8 cellular contexts compared by ENCODE assay signal in genomic region chr12:92445253-92446081, GRCh38.
A peak's percentile ranks its signal among the peaks of the same experiment; 100 is the strongest.
DNase-seq lines count a peak whose midpoint lies in the region; ATAC-seq and TF ChIP-seq lines count a peak whose summit lies in the region.

No MANE protein-coding gene starts in this region.

- H3K4me1 ChIP-seq in right cardiac atrium (ENCODE audit: control insufficient read depth, insufficient read depth, low read length), result peaks cover 3% of the 10 kb centered on the region

- no peak overlapping the region for H3K27ac Mint-ChIP-seq in activated naive CD4-positive, alpha-beta T cell treated with anti-CD3 and anti-CD28 coated beads, Interleukin-2, amount 10 ng/mL, durations not matched to agents 7 days and 5 days

- peaks cover 5% of the 10 kb centered on the region for H3K9me3 Mint-ChIP-seq in activated naive CD4-positive, alpha-beta T cell treated with anti-CD3 and anti-CD28 coated beads, Interleukin-2, amount 10 ng/mL, durations not matched to agents 7 days and 5 days

- no peaks in the 10 kb centered on the region for H3K27me3 ChIP-seq in right cardiac atrium (ENCODE audit: control insufficient read depth, insufficient read depth)

- CTCF ChIA-PET in activated naive CD4-positive, alpha-beta T cell treated with anti-CD3 and anti-CD28 coated beads, Interleukin-2, amount 10 ng/mL, durations not matched to agents 7 days and 5 days (lab: Charles Lee), result no interaction called here

- 44% methylated on average over 10 of the region's 10 CpGs for WGBS in right cardiac atrium

- no peak overlapping the region for H3K4me3 ChIP-seq in Jurkat, Clone E6-1 (ENCODE audit: low read length)
- no peak overlapping the region for H3K4me3 ChIP-seq in right cardiac atrium (ENCODE audit: low read length)

- no peaks in the 10 kb centered on the region for H3K27me3 Mint-ChIP-seq in activated naive CD4-positive, alpha-beta T cell treated with anti-CD3 and anti-CD28 coated beads, Interleukin-2, amount 10 ng/mL, durations not matched to agents 7 days and 5 days

- TF ChIP-seq CTCF in GM10266 (IDR thresholded peaks at IDR 0.05; ENCODE audit: control insufficient read depth, insufficient read depth, low read depth, missing control alignments), result no peak

- peaks cover 12% of the 10 kb centered on the region for H3K4me1 Mint-ChIP-seq in activated naive CD4-positive, alpha-beta T cell treated with anti-CD3 and anti-CD28 coated beads, Interleukin-2, amount 10 ng/mL, durations not matched to agents 7 days and 5 days

- peaks cover 3% of the 10 kb centered on the region for H3K36me3 Mint-ChIP-seq in activated naive CD4-positive, alpha-beta T cell treated with anti-CD3 and anti-CD28 coated beads, Interleukin-2, amount 10 ng/mL, durations not matched to agents 7 days and 5 days

- ATAC-seq in GM21423 (IDR thresholded peaks at IDR 0.05; ENCODE audit: unreplicated experiment) (peak; percentile 81), right cardiac atrium (peak; percentile 56 to 57)

- intact Hi-C loops in right cardiac atrium (cut with DNase I), result loop anchor here in 1 of 4 donors (2.0 kb wide), 1 partner anchor 17 kb away; no protein-coding TSS in a partner anchor

- H3K27ac ChIP-seq in right cardiac atrium (ENCODE audit: low read length), result peak overlapping the region; percentile 72

- H3K4me3 Mint-ChIP-seq in activated naive CD4-positive, alpha-beta T cell treated with anti-CD3 and anti-CD28 coated beads, Interleukin-2, amount 10 ng/mL, durations not matched to agents 7 days and 5 days, result no peak overlapping the region

- H3K9me3 ChIP-seq in right cardiac atrium (ENCODE audit: control insufficient read depth, low read length), result no peaks in the 10 kb centered on the region

- DNase-seq in GM10266 (ENCODE audit: extremely low spot score), result peak; percentile 32
- peak; percentile 43 for DNase-seq in Jurkat, Clone E6-1 (ENCODE audit: low read depth, low spot score)
- DNase-seq in right cardiac atrium, result peak in 1 of 3 donors; percentile 39
- DNase-seq in NCI-H1417 treated with DMSO at 0.1 percent for 48 hours (lab: John Stamatoyannopoulos, UW), result no peak
- DNase-seq in activated naive CD4-positive, alpha-beta T cell treated with anti-CD3 and anti-CD28 coated beads, Interleukin-2, amount 10 ng/mL, durations not matched to agents 7 days and 5 days, result no peak
- no peak for DNase-seq in AG08395 (ENCODE audit: low spot score)
- no peak for DNase-seq in T-helper 1 cell

Comparison
In these comparisons a context has a peak if more than half of its experiments do, and no peak if none do; other contexts are left out.
1. DNase-seq: peak in GM10266 (single experiment) and Jurkat, Clone E6-1 (single experiment); none in NCI-H1417 treated with DMSO at 0.1 percent for 48 hours (single experiment), activated naive CD4-positive, alpha-beta T cell treated with anti-CD3 and anti-CD28 coated beads, Interleukin-2, amount 10 ng/mL, durations not matched to agents 7 days and 5 days (single experiment), AG08395 (single experiment) and T-helper 1 cell (0 of 5).